1 cellular context compared by ENCODE assay signal in genomic region chrX:71603618-71604017, GRCh38.
TF ChIP-seq lines count a peak whose summit lies in the region.

No MANE protein-coding gene starts in this region.

TF ChIP-seq in HCT116, 20 proteins besides CTCF, POLR2A, EP300 and RAD21:
- TF ChIP-seq, protein P1, sequence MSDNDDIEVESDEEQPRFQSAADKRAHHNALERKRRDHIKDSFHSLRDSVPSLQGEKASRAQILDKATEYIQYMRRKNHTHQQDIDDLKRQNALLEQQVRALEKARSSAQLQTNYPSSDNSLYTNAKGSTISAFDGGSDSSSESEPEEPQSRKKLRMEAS (IDR thresholded peaks at IDR 0.05): no peak
- TF ChIP-seq JUND (IDR thresholded peaks at IDR 0.05): 0 out of 2 replicates have a peak, but pooled peaks have one; percentile 10
- TF ChIP-seq ZNF274 (IDR thresholded peaks at IDR 0.05; ENCODE audit: low read depth, low read length): no peak
- no peak for TF ChIP-seq FOSL1 (IDR thresholded peaks at IDR 0.05; ENCODE audit: low read depth)
